ENCODE assay signal across 23 cellular contexts in the genomic region with DNA sequence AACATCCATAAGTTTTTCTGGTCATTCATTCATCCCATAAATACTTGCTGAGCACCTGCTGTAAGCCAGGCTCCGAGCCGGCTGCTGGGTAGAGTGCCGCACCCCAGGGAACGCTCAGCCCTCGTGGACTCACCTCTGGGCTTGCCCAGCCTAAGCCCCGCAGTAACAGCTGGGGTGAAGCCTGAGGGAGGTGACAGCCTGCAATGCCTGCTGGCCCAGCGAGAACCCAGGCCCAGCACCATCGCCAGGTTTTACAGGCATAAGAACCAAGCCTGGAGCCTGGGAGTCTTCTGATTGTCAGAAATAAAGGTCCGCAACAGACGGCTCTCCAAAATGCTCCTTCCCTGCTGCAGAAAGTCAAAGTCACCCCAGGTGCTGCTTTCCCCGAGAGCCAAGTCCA.
"Had no signal": no experiment of that assay in that cellular context is flagged by ENCODE, and none has a peak within 500 bp of the region (broad histone marks: within the 10 kb centered on the region; RNA-seq: fewer than 3 reads in every experiment).

No MANE protein-coding gene starts in this region.

- H3K9me3 ChIP-seq: colonic mucosa, gastrocnemius medialis, right atrium auricular region, tibial nerve had no signal

- H3K36me3 ChIP-seq: colonic mucosa had no signal

- H3K27me3 ChIP-seq: colonic mucosa, dorsolateral prefrontal cortex, gastrocnemius medialis, right atrium auricular region, tibial nerve had no signal

- H3K4me3 ChIP-seq: colonic mucosa, dorsolateral prefrontal cortex, gastrocnemius medialis, right atrium auricular region, tibial nerve had no signal

- H3K27ac ChIP-seq: colonic mucosa, gastrocnemius medialis, parathyroid adenoma, right atrium auricular region, tibial nerve had no signal

- ATAC-seq: gastrocnemius medialis; left cardiac atrium; naive thymus-derived CD4-positive, alpha-beta T cell had no signal

- H3K4me1 ChIP-seq: colonic mucosa, gastrocnemius medialis, right atrium auricular region, tibial nerve had no signal

- DNase-seq: activated CD4-positive, alpha-beta memory T cell treated with anti-CD3 and anti-CD28 coated beads, Interleukin-2, amount 10 ng/mL, durations not matched to agents 7 days and 5 days; activated CD4-positive, alpha-beta T cell treated with anti-CD3 and anti-CD28 coated beads, Interleukin-2, amount 10 ng/mL, durations not matched to agents 7 days and 5 days; activated CD4-positive, CD25-positive, alpha-beta regulatory T cell treated with anti-CD3 and anti-CD28 coated beads, Interleukin-2, amount 50 U/mL, for 72 hours; activated effector memory CD4-positive, alpha-beta T cell treated with Interleukin-2 at 50 U/mL for 16 hours; activated naive CD4-positive, alpha-beta T cell treated with Interleukin-2 at 50 U/mL for 16 hours; anterior cingulate cortex; colonic mucosa; effector memory CD4-positive, alpha-beta T cell; erythroblast; gastrocnemius medialis; glutamatergic neuron; islet precursor cell; left cardiac atrium; mammary epithelial cell; naive thymus-derived CD4-positive, alpha-beta T cell; occipital lobe; stimulated activated CD4-positive, alpha-beta T cell treated with anti-CD3 and anti-CD28 coated beads, Interleukin-2, amount 100 ng/mL, for 48 hours; stimulated activated naive CD4-positive, alpha-beta T cell treated with Interleukin-2 at 50 U/mL for 16 hours; T-helper 2 cell had no signal
